Comparison of ENCODE assay signal across 17 cellular contexts in genomic region chr6:121479486-121480098, GRCh38. TPM values are rescaled to one million over a fixed set of nuclear protein-coding genes. Genes with fewer than 3 reads are reported as not detected.
DNase-seq lines count a peak whose midpoint lies in the region; ATAC-seq and TF ChIP-seq lines count a peak whose summit lies in the region.
"Had no signal": no experiment of that assay in that cellular context is flagged by ENCODE, and none has a peak within 500 bp of the region (broad histone marks: within the 10 kb centered on the region; RNA-seq: fewer than 3 reads in every experiment).

No MANE protein-coding gene starts in this region.

- H4K5ac ChIP-seq in IMR-90 (ENCODE audit: low read depth, low read length): no peak overlapping the region

- H2BK120ac ChIP-seq in IMR-90 (ENCODE audit: low read depth, low read length): no peak overlapping the region

- H3K14ac ChIP-seq in IMR-90 (replicated peaks; ENCODE audit: low read depth, low read length): no peak overlapping the region

- in situ Hi-C loops in IMR-90 (cut with MboI; ENCODE audit: low sequenced_read_pairs): no loop called here

- no TSS peak for BruUV-seq in IMR-90 (replicated peaks; lab: Mats Ljungman, UMichigan)

- no peaks in the 10 kb centered on the region for H3K4me1 Mint-ChIP-seq in glutamatergic neuron (ENCODE audit: low read depth, unreplicated experiment)
- H3K4me1 Mint-ChIP-seq: CD8-positive, alpha-beta memory T cell had no signal

- WGBS in IMR-90 (ENCODE audit: extremely low coverage in 2 of 2, insufficient read length in 1 of 2), 2 experiments: 98% methylated on average over 7 of the region's 21 CpGs; no CpG with 5 or more reads in 1 of the 2 experiments
- 65 to 71% (median 67%) methylated on average over 21 of the region's 21 CpGs for WGBS in adrenal gland, 4 donors

- H3K9me3 ChIP-seq in IMR-90 (ENCODE audit: control insufficient read depth, insufficient read depth, low read length) (no peaks in the 10 kb centered on the region), adrenal gland (replicated peaks in 1 of 3) (no peaks in the 10 kb centered on the region)
- H3K9me3 ChIP-seq: BLaER1, HAP-1 had no signal

- no peak overlapping the region for H3K4ac ChIP-seq in IMR-90 (ENCODE audit: low read depth, low read length)

- H3K4me2 ChIP-seq in IMR-90 (ENCODE audit: low read depth, low read length): no peak overlapping the region
- H3K4me2 ChIP-seq: BLaER1 had no signal

- no peaks in the 10 kb centered on the region for H3K27me3 Mint-ChIP-seq in glutamatergic neuron (ENCODE audit: unreplicated experiment)
- H3K27me3 Mint-ChIP-seq: CD8-positive, alpha-beta memory T cell had no signal

- H3K4me1 ChIP-seq in IMR-90 (ENCODE audit: control insufficient read depth, insufficient read depth, low read length): peaks cover 2% of the 10 kb centered on the region; the same call in 1 of the 2 replicates
- H3K4me1 ChIP-seq in adrenal gland (replicated peaks in 1 of 2): no peaks in the 10 kb centered on the region
- H3K4me1 ChIP-seq: BLaER1, HAP-1 had no signal

- no peaks in the 10 kb centered on the region for H4K20me1 ChIP-seq in IMR-90 (ENCODE audit: insufficient read depth, low read length)
- H4K20me1 ChIP-seq: BLaER1 had no signal

- H2BK15ac ChIP-seq in IMR-90 (ENCODE audit: low read depth, low read length): no peak overlapping the region

- no peak overlapping the region for H2AK5ac ChIP-seq in IMR-90 (ENCODE audit: low read depth, low read length)

- H3K9me1 ChIP-seq in IMR-90 (ENCODE audit: insufficient read depth, low read length): no peaks in the 10 kb centered on the region

- no peak overlapping the region for H2BK5ac ChIP-seq in IMR-90 (ENCODE audit: low read depth, low read length, poor library complexity, severe bottlenecking)

- no peak for TF ChIP-seq RAD21 in IMR-90 (IDR thresholded peaks at IDR 0.05; ENCODE audit: low read length)

- H3K4me3 ChIP-seq in IMR-90 (ENCODE audit: insufficient read depth, low read depth, low read length): no peak overlapping the region
- no peak overlapping the region for H3K4me3 ChIP-seq in adrenal gland
- H3K4me3 ChIP-seq: BLaER1, GM12878, GM23248, HAP-1 had no signal

- CTCF ChIA-PET in IMR-90 (lab: Yijun Ruan, JAX): no interaction called here

- H2BK20ac ChIP-seq in IMR-90 (ENCODE audit: low read depth, low read length): 0 out of 2 replicates have a peak overlapping the region, but pooled peaks have one; percentile 25

- no peak overlapping the region for H4K91ac ChIP-seq in IMR-90 (ENCODE audit: insufficient read depth, low read depth, low read length)

- no peaks in the 10 kb centered on the region for H3K36me3 ChIP-seq in IMR-90 (ENCODE audit: control insufficient read depth, insufficient read depth, low read length)
- H3K36me3 ChIP-seq in adrenal gland (replicated peaks in 1 of 2): no peaks in the 10 kb centered on the region
- H3K36me3 ChIP-seq: BLaER1, HAP-1 had no signal

- dilution Hi-C loops in IMR-90 (cut with HindIII; ENCODE audit: low sequenced_read_pairs, unreplicated experiment): no loop called here

- H3K36me3 Mint-ChIP-seq in glutamatergic neuron (ENCODE audit: unreplicated experiment): no peaks in the 10 kb centered on the region
- H3K36me3 Mint-ChIP-seq: CD8-positive, alpha-beta memory T cell had no signal

- no peaks in the 10 kb centered on the region for H3K79me1 ChIP-seq in IMR-90 (ENCODE audit: low read depth in 1 of 2, low read length in 2 of 2)

- no peak overlapping the region for H3K56ac ChIP-seq in IMR-90 (ENCODE audit: extremely low read depth, insufficient read depth, low read length)

- no peak overlapping the region for H4K8ac ChIP-seq in IMR-90 (ENCODE audit: low read depth in 2 of 2, low read length in 2 of 2)

- TF ChIP-seq POLR2A in IMR-90 (IDR thresholded peaks at IDR 0.05; ENCODE audit: low read depth, low read length) (no peak), adrenal gland (IDR thresholded peaks at IDR 0.05) (no peak)

- no peak overlapping the region for H3K23ac ChIP-seq in IMR-90 (ENCODE audit: low read depth, low read length)

- peak overlapping the region; percentile 51 for H2AFZ ChIP-seq in IMR-90 (replicated peaks; ENCODE audit: low read length, poor library complexity)
- H2AFZ ChIP-seq: GM23248 had no signal

- no peak for ATAC-seq in IMR-90 (ENCODE audit: low read depth)
- ATAC-seq: GM12878 had no signal

- TF ChIP-seq CTCF in IMR-90 (conservative IDR thresholded peaks at IDR 0.05; ENCODE audit: low read depth, low read length) (no peak), adrenal gland (IDR thresholded peaks at IDR 0.05) (no peak), glutamatergic neuron (IDR thresholded peaks at IDR 0.05; ENCODE audit: partially characterized antibody, unreplicated experiment) (no peak)

- no peak overlapping the region for H3K27ac Mint-ChIP-seq in glutamatergic neuron (ENCODE audit: unreplicated experiment)
- H3K27ac Mint-ChIP-seq: CD8-positive, alpha-beta memory T cell; HFFc6 had no signal

- H3K27me3 ChIP-seq in IMR-90 (ENCODE audit: control insufficient read depth, insufficient read depth, low read length): no peaks in the 10 kb centered on the region
- H3K27me3 ChIP-seq in adrenal gland: no peaks in the 10 kb centered on the region
- H3K27me3 ChIP-seq: BLaER1 had no signal

- H3K18ac ChIP-seq in IMR-90 (ENCODE audit: low read depth, low read length): no peak overlapping the region

- no peak overlapping the region for H3K27ac ChIP-seq in IMR-90 (ENCODE audit: insufficient read depth, low read length)
- no peak overlapping the region for H3K27ac ChIP-seq in adrenal gland
- H3K27ac ChIP-seq: BLaER1, GM23248 had no signal

- DNase-seq in Daoy (ENCODE audit: low read depth) (peak; percentile 10), IMR-90 (no peak), adrenal gland (peak; percentile 41 to 75 (median 57)), islet precursor cell (peak; percentile 64), inferior parietal cortex (ENCODE audit: extremely low spot score) (no peak), NAMALWA (ENCODE audit: low spot score) (no peak), COLO829 (ENCODE audit: low spot score) (no peak), glutamatergic neuron (no peak)
- DNase-seq: AML-193; CD8-positive, alpha-beta memory T cell; DMS53; GM23248; HFFc6 had no signal

- intact Hi-C loops in IMR-90 (cut with micrococcal nuclease): no loop called here
- intact Hi-C loops in adrenal gland (cut with DNase I): no loop called here

- H2AK9ac ChIP-seq in IMR-90 (replicated peaks; ENCODE audit: low read depth, low read length, poor library complexity): no peak overlapping the region

- POLR2A ChIA-PET in IMR-90 (lab: Charles Lee; ENCODE audit: unreplicated experiment): no interaction called here

- no peak overlapping the region for H3K4me3 Mint-ChIP-seq in glutamatergic neuron (ENCODE audit: unreplicated experiment)
- H3K4me3 Mint-ChIP-seq: CD8-positive, alpha-beta memory T cell; HFFc6 had no signal

- H3K9me3 Mint-ChIP-seq in glutamatergic neuron (ENCODE audit: unreplicated experiment): no peaks in the 10 kb centered on the region
- H3K9me3 Mint-ChIP-seq: CD8-positive, alpha-beta memory T cell; HFFc6 had no signal

- no peak overlapping the region for H3K9ac ChIP-seq in IMR-90 (ENCODE audit: low read depth, low read length)
- H3K9ac ChIP-seq: BLaER1, GM23248 had no signal

TF ChIP-seq in IMR-90, 13 proteins besides CTCF, POLR2A, EP300 and RAD21:
- TF ChIP-seq FOS (IDR thresholded peaks at IDR 0.05; ENCODE audit: low read depth, low read length) (no peak), ELK1 (IDR thresholded peaks at IDR 0.05; ENCODE audit: borderline replicate concordance, low read depth, low read length) (no peak), RFX5 (IDR thresholded peaks at IDR 0.05; ENCODE audit: low read depth, low read length) (no peak), RCOR1 (IDR thresholded peaks at IDR 0.05; ENCODE audit: insufficient replicate concordance, low read length) (no peak)

RNA-seq across cellular contexts. Expression of gene GJA1, which starts 44.1 kb away (rescaled TPM):
- 80.6 and 103 TPM in 2 replicates for total RNA-seq in Daoy (2014; rRNA removed; shearing (Covaris generic))
- total RNA-seq in IMR-90 (2012; rRNA removed) (314 and 323 TPM in 2 replicates), adrenal gland (100 to 1,000 TPM; 330 to 893 (median 615) TPM), glutamatergic neuron (ENCODE audit: unreplicated experiment) (19.4 TPM)
- polyA plus RNA-seq in IMR-90 (2012; rRNA removed) (131 and 180 TPM in 2 replicates), adrenal gland (100 to 1,000 TPM in 2 of 3 donors, 10 to 100 TPM in 1; 80.7 to 805 (median 130) TPM)
- polyA plus RNA-seq in IMR-90 (2012; cell fraction: cytosol; rRNA removed): 40.8 and 46.3 TPM in 2 replicates
- polyA plus RNA-seq in IMR-90 (2012; cell fraction: nucleus; rRNA removed; ENCODE audit: low replicate concordance): 9.7 and 51.6 TPM in 2 replicates
- total RNA-seq: CD8-positive, alpha-beta memory T cell; HT1080 had no signal
- polyA plus RNA-seq: CD8-positive, alpha-beta memory T cell had no signal

Comparison
In these comparisons a context has a peak if more than half of its experiments do, and no peak if none do; other contexts are left out.
1. DNase-seq: peak in Daoy (single experiment), adrenal gland (7 of 7) and islet precursor cell (single experiment); none in IMR-90 (single experiment), inferior parietal cortex (single experiment), NAMALWA (single experiment), COLO829 (single experiment) and glutamatergic neuron (single experiment).